28 cellular contexts compared by ENCODE assay signal in the genomic region with DNA sequence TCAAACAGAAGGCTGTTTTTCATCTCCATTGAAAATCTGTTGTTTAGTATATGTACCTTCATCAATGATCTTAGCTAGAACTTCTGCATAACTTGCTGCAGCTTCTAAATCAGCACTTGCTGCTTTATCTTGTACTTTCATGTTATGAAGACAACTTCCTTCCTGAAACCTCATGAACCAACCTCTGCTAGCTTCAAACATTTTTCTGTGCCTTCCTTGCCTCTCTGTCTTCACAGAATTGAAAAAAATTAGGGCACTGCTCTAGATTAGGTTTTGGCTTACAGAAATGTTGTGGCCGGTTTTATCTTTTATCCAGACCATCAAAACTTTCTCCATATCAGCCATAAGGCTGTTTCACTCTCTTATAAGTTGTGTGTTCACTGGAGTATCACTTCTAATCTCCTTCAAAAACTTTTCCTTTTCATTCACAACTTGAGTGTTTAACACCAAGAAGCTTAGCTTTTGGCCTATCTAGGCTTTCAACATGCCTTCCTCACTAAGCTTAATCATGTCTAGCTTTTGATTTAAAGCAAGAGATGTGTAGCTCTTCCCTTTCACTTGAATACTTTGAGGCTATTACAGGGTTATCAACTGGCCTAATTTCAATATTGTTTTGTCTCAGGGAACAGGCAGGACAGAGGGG.
DNase-seq lines count a peak whose midpoint lies in the region; ATAC-seq and TF ChIP-seq lines count a peak whose summit lies in the region.
"Had no signal": no experiment of that assay in that cellular context is flagged by ENCODE, and none has a peak within 500 bp of the region (broad histone marks: within the 10 kb centered on the region; RNA-seq: fewer than 3 reads in every experiment).

No MANE protein-coding gene starts in this region.

- POLR2A ChIA-PET in activated CD8-positive, alpha-beta T cell treated with anti-CD3 and anti-CD28 coated beads, Interleukin-2, amount 10 ng/mL, durations not matched to agents 7 days and 5 days (lab: Charles Lee), result interaction anchor here (0.9 to 1.1 kb wide), 2 partner anchors 13 to 25 kb away, joined by 3 to 4 read pairs; no protein-coding TSS in a partner anchor
- POLR2A ChIA-PET in naive thymus-derived CD4-positive, alpha-beta T cell (lab: Charles Lee), result interaction anchor here (0.8 to 1.8 kb wide), 3 partner anchors 14 to 23 kb away, joined by 4 to 6 read pairs (median 5); no protein-coding TSS in a partner anchor

- ATAC-seq in activated CD8-positive, alpha-beta T cell treated with anti-CD3 and anti-CD28 coated beads, Interleukin-2, amount 10 ng/mL, durations not matched to agents 7 days and 5 days, result peak; percentile 87
- ATAC-seq in naive thymus-derived CD4-positive, alpha-beta T cell, result peak; percentile 93
- ATAC-seq in omental fat pad (ENCODE audit: low FRiP score), result no peak
- ATAC-seq: psoas muscle; stimulated activated memory B cell treated with anti-CD40 and anti-IgM and Interleukin-4, amounts not matched to agents 10 μg/mL and 1 μg/mL and 100 μg/mL, for 72 hours; WTC11 had no signal

- no peak overlapping the region for H3K4me3 ChIP-seq in naive thymus-derived CD4-positive, alpha-beta T cell (ENCODE audit: low read length)
- H3K4me3 ChIP-seq: BLaER1, psoas muscle, sigmoid colon, SK-N-MC, testis had no signal

- H3K36me3 Mint-ChIP-seq in activated naive CD4-positive, alpha-beta T cell treated with anti-CD3 and anti-CD28 coated beads, Interleukin-2, amount 10 ng/mL, durations not matched to agents 7 days and 5 days, result peaks cover 11% of the 10 kb centered on the region
- H3K36me3 Mint-ChIP-seq in activated CD8-positive, alpha-beta T cell treated with anti-CD3 and anti-CD28 coated beads, Interleukin-2, amount 10 ng/mL, durations not matched to agents 7 days and 5 days (ENCODE audit: low read depth), result peaks cover 17% of the 10 kb centered on the region
- peaks cover 0 to 8% (median 0%) of the 10 kb centered on the region in 5 donors for H3K36me3 Mint-ChIP-seq in naive thymus-derived CD4-positive, alpha-beta T cell
- H3K36me3 Mint-ChIP-seq: stimulated activated memory B cell treated with anti-CD40 and anti-IgM and Interleukin-4, amounts not matched to agents 10 μg/mL and 1 μg/mL and 100 μg/mL, for 72 hours had no signal

- peaks cover 13 to 37% of the 10 kb centered on the region in 2 donors for H3K4me1 ChIP-seq in naive thymus-derived CD4-positive, alpha-beta T cell (ENCODE audit: control insufficient read depth in 2 of 2, insufficient read depth in 2 of 2, low read length in 2 of 2)
- H3K4me1 ChIP-seq: sigmoid colon, testis had no signal

- DNase-seq in activated naive CD4-positive, alpha-beta T cell treated with anti-CD3 and anti-CD28 coated beads, Interleukin-2, amount 10 ng/mL, durations not matched to agents 7 days and 5 days, result peak; percentile 21
- no peak for DNase-seq in activated naive CD4-positive, alpha-beta T cell (lab: John Stamatoyannopoulos, UW)
- DNase-seq in OCI-M1 (lab: John Stamatoyannopoulos, UW) (peak; percentile 35), AG08396 (ENCODE audit: low spot score) (no peak), omental fat pad (ENCODE audit: low spot score) (no peak), GOT3 (lab: John Stamatoyannopoulos, UW) (no peak)
- peak; percentile 26 for DNase-seq in activated CD8-positive, alpha-beta T cell treated with anti-CD3 and anti-CD28 coated beads, Interleukin-2, amount 10 ng/mL, durations not matched to agents 7 days and 5 days
- peak in 7 of 9 donors; percentile 46 to 77 (median 64) for DNase-seq in naive thymus-derived CD4-positive, alpha-beta T cell
- DNase-seq: activated CD8-positive, alpha-beta memory T cell treated with anti-CD3 and anti-CD28 coated beads for 24 hours; amniotic stem cell; brain microvascular endothelial cell; effector CD4-positive, alpha-beta T cell; HCEC 1CT; KG1; kidney; NCI-H1436 treated with DMSO at 0.1 percent for 48 hours; NCI-H774; nucleus accumbens; psoas muscle; sigmoid colon; stimulated activated CD4-positive, alpha-beta T cell treated with anti-CD3 and anti-CD28 coated beads, Interleukin-4, amount 100 ng/mL, for 24 hours; testis had no signal

- H3K9me3 Mint-ChIP-seq in activated naive CD4-positive, alpha-beta T cell treated with anti-CD3 and anti-CD28 coated beads, Interleukin-2, amount 10 ng/mL, durations not matched to agents 7 days and 5 days, result peaks cover 5% of the 10 kb centered on the region
- H3K9me3 Mint-ChIP-seq in activated CD8-positive, alpha-beta T cell treated with anti-CD3 and anti-CD28 coated beads, Interleukin-2, amount 10 ng/mL, durations not matched to agents 7 days and 5 days (ENCODE audit: insufficient read depth), result peaks cover 5% of the 10 kb centered on the region
- peaks cover 0 to 10% (median 0%) of the 10 kb centered on the region in 11 donors for H3K9me3 Mint-ChIP-seq in naive thymus-derived CD4-positive, alpha-beta T cell

- peaks cover 48% of the 10 kb centered on the region for H3K4me1 Mint-ChIP-seq in activated naive CD4-positive, alpha-beta T cell treated with anti-CD3 and anti-CD28 coated beads, Interleukin-2, amount 10 ng/mL, durations not matched to agents 7 days and 5 days
- peaks cover 47% of the 10 kb centered on the region for H3K4me1 Mint-ChIP-seq in activated CD8-positive, alpha-beta T cell treated with anti-CD3 and anti-CD28 coated beads, Interleukin-2, amount 10 ng/mL, durations not matched to agents 7 days and 5 days (ENCODE audit: low read depth)
- H3K4me1 Mint-ChIP-seq in naive thymus-derived CD4-positive, alpha-beta T cell, result peaks cover 11 to 69% (median 53%) of the 10 kb centered on the region in 7 donors
- H3K4me1 Mint-ChIP-seq: stimulated activated memory B cell treated with anti-CD40 and anti-IgM and Interleukin-4, amounts not matched to agents 10 μg/mL and 1 μg/mL and 100 μg/mL, for 72 hours; WTC11 had no signal

- H3K9me3 ChIP-seq in naive thymus-derived CD4-positive, alpha-beta T cell (ENCODE audit: control insufficient read depth in 2 of 3, low read length in 3 of 3), result no peaks in the 10 kb centered on the region
- H3K9me3 ChIP-seq: psoas muscle, testis had no signal

- CTCF ChIA-PET in activated naive CD4-positive, alpha-beta T cell treated with anti-CD3 and anti-CD28 coated beads, Interleukin-2, amount 10 ng/mL, durations not matched to agents 7 days and 5 days (lab: Charles Lee), result interaction anchor here (1.1 to 1.8 kb wide), 3 partner anchors 11 to 79 kb away, joined by 3 to 13 read pairs (median 7); a partner anchor contains a TSS
- CTCF ChIA-PET in activated CD8-positive, alpha-beta T cell treated with anti-CD3 and anti-CD28 coated beads, Interleukin-2, amount 10 ng/mL, durations not matched to agents 7 days and 5 days (lab: Charles Lee), result interaction anchor here (0.6 to 3.5 kb wide), 7 partner anchors 11 to 285 kb away, joined by 3 to 36 read pairs (median 3); a partner anchor contains a TSS
- CTCF ChIA-PET in naive thymus-derived CD4-positive, alpha-beta T cell (lab: Charles Lee), result interaction anchor here (0.6 to 2.9 kb wide), 8 partner anchors 11 to 188 kb away, joined by 3 to 23 read pairs (median 6); a partner anchor contains a TSS

- H3K27ac ChIP-seq in naive thymus-derived CD4-positive, alpha-beta T cell (ENCODE audit: low read depth, low read length), result peak overlapping the region; percentile 51
- H3K27ac ChIP-seq: BLaER1, brain microvascular endothelial cell, epithelial cell of prostate, psoas muscle, sigmoid colon, SK-N-MC, testis had no signal

- no peaks in the 10 kb centered on the region for H3K27me3 Mint-ChIP-seq in activated naive CD4-positive, alpha-beta T cell treated with anti-CD3 and anti-CD28 coated beads, Interleukin-2, amount 10 ng/mL, durations not matched to agents 7 days and 5 days
- H3K27me3 Mint-ChIP-seq in activated CD8-positive, alpha-beta T cell treated with anti-CD3 and anti-CD28 coated beads, Interleukin-2, amount 10 ng/mL, durations not matched to agents 7 days and 5 days (ENCODE audit: low read depth), result no peaks in the 10 kb centered on the region
- peaks cover 0 to 13% (median 0%) of the 10 kb centered on the region in 5 donors for H3K27me3 Mint-ChIP-seq in naive thymus-derived CD4-positive, alpha-beta T cell

- intact Hi-C loops in naive thymus-derived CD4-positive, alpha-beta T cell (cut with micrococcal nuclease), result loop anchor here (1.0 to 10.0 kb wide), 7 partner anchors 8 to 719 kb away; a partner anchor contains a TSS

- H3K36me3 ChIP-seq in naive thymus-derived CD4-positive, alpha-beta T cell (ENCODE audit: control insufficient read depth in 2 of 3, insufficient read depth in 3 of 3, low read length in 3 of 3), result no peaks in the 10 kb centered on the region
- H3K36me3 ChIP-seq: BLaER1, brain microvascular endothelial cell, sigmoid colon had no signal

- peak overlapping the region; percentile 95 for H3K27ac Mint-ChIP-seq in activated naive CD4-positive, alpha-beta T cell treated with anti-CD3 and anti-CD28 coated beads, Interleukin-2, amount 10 ng/mL, durations not matched to agents 7 days and 5 days
- H3K27ac Mint-ChIP-seq in activated CD8-positive, alpha-beta T cell treated with anti-CD3 and anti-CD28 coated beads, Interleukin-2, amount 10 ng/mL, durations not matched to agents 7 days and 5 days, result peak overlapping the region; percentile 92
- peak overlapping the region; percentile 68 to 92 (median 86) for H3K27ac Mint-ChIP-seq in naive thymus-derived CD4-positive, alpha-beta T cell
- H3K27ac Mint-ChIP-seq: activated T-helper 2 cell treated with anti-CD3 and anti-CD28 coated beads, Interferon-gamma antibody, Interleukin-2, Interleukin-4, amounts not matched to agents 10 μg/mL and 5 μg/mL and 100 μg/mL, durations not matched to agents 14 hours and 24 hours and 36 hours; stimulated activated memory B cell treated with anti-CD40 and anti-IgM and Interleukin-4, amounts not matched to agents 10 μg/mL and 1 μg/mL and 100 μg/mL, for 72 hours; WTC11 had no signal

- no peak for TF ChIP-seq CTCF in omental fat pad (IDR thresholded peaks at IDR 0.05)

- no peaks in the 10 kb centered on the region for H3K27me3 ChIP-seq in naive thymus-derived CD4-positive, alpha-beta T cell (ENCODE audit: control insufficient read depth in 2 of 2, insufficient read depth in 2 of 2, low read length in 2 of 2)
- H3K27me3 ChIP-seq: BLaER1, brain microvascular endothelial cell, sigmoid colon, testis had no signal

- H3K4me3 Mint-ChIP-seq in activated naive CD4-positive, alpha-beta T cell treated with anti-CD3 and anti-CD28 coated beads, Interleukin-2, amount 10 ng/mL, durations not matched to agents 7 days and 5 days, result peak overlapping the region; percentile 7
- H3K4me3 Mint-ChIP-seq in activated CD8-positive, alpha-beta T cell treated with anti-CD3 and anti-CD28 coated beads, Interleukin-2, amount 10 ng/mL, durations not matched to agents 7 days and 5 days, result peak overlapping the region; percentile 30
- peak overlapping the region; percentile 8 to 78 (median 66) for H3K4me3 Mint-ChIP-seq in naive thymus-derived CD4-positive, alpha-beta T cell
- H3K4me3 Mint-ChIP-seq: stimulated activated memory B cell treated with anti-CD40 and anti-IgM and Interleukin-4, amounts not matched to agents 10 μg/mL and 1 μg/mL and 100 μg/mL, for 72 hours; WTC11 had no signal

Comparison
In these comparisons a context has a peak if more than half of its experiments do, and no peak if none do; other contexts are left out.
1. DNase-seq: peak in activated naive CD4-positive, alpha-beta T cell treated with anti-CD3 and anti-CD28 coated beads, Interleukin-2, amount 10 ng/mL, durations not matched to agents 7 days and 5 days (single experiment), OCI-M1 (single experiment), activated CD8-positive, alpha-beta T cell treated with anti-CD3 and anti-CD28 coated beads, Interleukin-2, amount 10 ng/mL, durations not matched to agents 7 days and 5 days (single experiment) and naive thymus-derived CD4-positive, alpha-beta T cell (7 of 9); none in activated naive CD4-positive, alpha-beta T cell (0 of 4), AG08396 (single experiment), omental fat pad (single experiment) and GOT3 (single experiment).
2. H3K4me3 Mint-ChIP-seq: peak in every context shown above with its lines; median percentile 66 in naive thymus-derived CD4-positive, alpha-beta T cell; 30 in activated CD8-positive, alpha-beta T cell treated with anti-CD3 and anti-CD28 coated beads, Interleukin-2, amount 10 ng/mL, durations not matched to agents 7 days and 5 days; 7 in activated naive CD4-positive, alpha-beta T cell treated with anti-CD3 and anti-CD28 coated beads, Interleukin-2, amount 10 ng/mL, durations not matched to agents 7 days and 5 days.
3. Peak in every context shown above with its lines, with median percentiles within 50 percentile points of each other: H3K27ac Mint-ChIP-seq.